Comparison of ENCODE assay signal across 8 cellular contexts in the genomic region with DNA sequence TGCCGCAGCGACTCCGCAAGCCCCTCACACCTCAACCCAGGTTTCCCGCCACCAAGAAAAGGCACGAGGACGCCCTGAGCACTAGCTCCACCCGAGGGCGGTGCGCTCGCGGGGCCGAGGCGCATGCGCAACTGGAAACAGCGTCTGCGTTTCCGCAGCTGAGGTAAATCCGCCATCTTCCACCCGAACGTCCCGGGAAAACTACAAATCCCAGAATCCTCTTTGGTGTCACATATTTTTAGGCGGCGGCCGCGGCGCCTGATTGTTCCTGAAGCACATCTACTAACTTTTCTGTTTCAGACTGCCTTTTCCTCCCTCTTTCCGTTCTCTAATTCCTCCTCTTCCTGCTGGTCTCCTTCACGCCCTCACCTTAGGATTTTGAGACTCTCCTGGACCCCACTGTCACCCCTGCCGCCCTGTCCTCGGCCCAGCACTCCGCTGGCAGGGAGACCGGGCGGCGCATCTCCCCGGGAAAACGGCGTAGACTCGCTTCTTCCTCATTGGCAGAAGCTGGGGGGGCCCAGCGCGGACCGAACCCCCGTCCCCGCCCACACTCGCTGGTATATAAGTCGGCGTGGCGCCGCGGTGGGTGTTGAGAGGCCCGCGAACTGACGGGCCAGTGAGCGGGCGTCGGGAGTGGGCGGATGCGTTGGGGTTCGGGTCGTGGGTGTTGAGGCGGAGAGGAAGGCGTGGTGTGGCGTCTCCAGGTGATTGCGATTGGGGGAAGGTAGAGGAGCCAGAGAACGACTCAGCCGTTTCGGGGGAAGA. TPM values are rescaled to one million over a fixed set of nuclear protein-coding genes. Genes with fewer than 3 reads are reported as not detected.
DNase-seq lines count a peak whose midpoint lies in the region; ATAC-seq, FAIRE-seq and TF ChIP-seq lines count a peak whose summit lies in the region.

A gene with protein sequence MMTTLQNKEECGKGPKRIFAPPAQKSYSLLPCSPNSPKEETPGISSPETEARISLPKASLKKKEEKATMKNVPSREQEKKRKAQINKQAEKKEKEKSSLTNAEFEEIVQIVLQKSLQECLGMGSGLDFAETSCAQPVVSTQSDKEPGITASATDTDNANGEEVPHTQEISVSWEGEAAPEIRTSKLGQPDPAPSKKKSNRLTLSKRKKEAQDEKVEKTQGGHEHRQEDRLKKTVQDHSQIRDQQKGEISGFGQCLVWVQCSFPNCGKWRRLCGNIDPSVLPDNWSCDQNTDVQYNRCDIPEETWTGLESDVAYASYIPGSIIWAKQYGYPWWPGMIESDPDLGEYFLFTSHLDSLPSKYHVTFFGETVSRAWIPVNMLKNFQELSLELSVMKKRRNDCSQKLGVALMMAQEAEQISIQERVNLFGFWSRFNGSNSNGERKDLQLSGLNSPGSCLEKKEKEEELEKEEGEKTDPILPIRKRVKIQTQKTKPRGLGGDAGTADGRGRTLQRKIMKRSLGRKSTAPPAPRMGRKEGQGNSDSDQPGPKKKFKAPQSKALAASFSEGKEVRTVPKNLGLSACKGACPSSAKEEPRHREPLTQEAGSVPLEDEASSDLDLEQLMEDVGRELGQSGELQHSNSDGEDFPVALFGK (minus strand): TSS at position 505 of the 768 bp plus-strand sequence. CDS start 8,054 bp downstream, outside the sequence.

- H3K4me1 ChIP-seq in HepG2 (ENCODE audit: insufficient read depth, low read length), result peaks cover 37% of the 10 kb centered on the region

- no peaks in the 10 kb centered on the region; the same call in 1 of the 2 replicates for H4K20me1 ChIP-seq in HepG2 (ENCODE audit: insufficient read depth, low read length)

- BruUV-seq in HepG2 (replicated peaks; lab: Mats Ljungman, UMichigan), result TSS peak; percentile 78

- TF ChIP-seq POLR2A in HepG2 (IDR thresholded peaks at IDR 0.05; ENCODE audit: insufficient read depth in 1 of 2, low read depth in 2 of 2, low read length in 2 of 2), result peak in 1 of 2 experiments; percentile 98; a peak in 2 of 4 replicates

- FAIRE-seq in HepG2 (lab: Jason Lieb, UNC), result peak; percentile 84

- peak within 1 kb of the TSS; percentile 98 for H3K9ac ChIP-seq in HepG2 (ENCODE audit: insufficient read depth, low read depth, low read length)

- H3K9me3 ChIP-seq in HepG2 (ENCODE audit: low read length), result no peaks in the 10 kb centered on the region

- TF ChIP-seq RAD21 in HepG2 (CRISPR knock-in tag; IDR thresholded peaks at IDR 0.05), result peak; percentile 15; the same call in 1 of the 2 replicates

- peak within 1 kb of the TSS; percentile 31 for H2AFZ ChIP-seq in HepG2 (ENCODE audit: low read length)

- H3K4me3 ChIP-seq in HepG2 (replicated peaks in 1 of 3; ENCODE audit: insufficient read depth in 1 of 3, low read depth in 2 of 3, low read length in 3 of 3), result peak within 1 kb of the TSS; percentile 75 to 87 (median 83)

- peak; percentile 25 for TF ChIP-seq CTCF in HepG2 (CRISPR knock-in tag; IDR thresholded peaks at IDR 0.05)

- TF ChIP-seq EP300 in HepG2 (IDR thresholded peaks at IDR 0.05; ENCODE audit: low read depth in 2 of 2, low read length in 2 of 2) (no peak; a peak in 1 of 4 replicates), HepG2 (CRISPR knock-in tag; IDR thresholded peaks at IDR 0.05; ENCODE audit: borderline replicate concordance) (peak; percentile 38)

- peak within 1 kb of the TSS; percentile 94 for H3K4me2 ChIP-seq in HepG2 (ENCODE audit: low read depth, low read length)

- CTCF ChIA-PET in HepG2 (lab: Yijun Ruan, JAX; ENCODE audit: low intra/inter-chr PET ratio, low total read pairs), result interaction anchor here (1.2 kb wide), 1 partner anchor 22 kb away, joined by 3 read pairs; no protein-coding TSS in a partner anchor

- no peaks in the 10 kb centered on the region; a peak in 1 of 5 replicates for H3K27me3 ChIP-seq in HepG2 (ENCODE audit: control insufficient read depth in 1 of 2, insufficient read depth in 2 of 2, low read length in 2 of 2)

- H3K36me3 ChIP-seq in HepG2 (replicated peaks in 1 of 2; ENCODE audit: control insufficient read depth in 1 of 2, insufficient read depth in 2 of 2, low read length in 2 of 2), result peaks cover 3 to 21% of the 10 kb centered on the region in 2 experiments; a peak in 4 of 5 replicates

- peaks cover 23% of the 10 kb centered on the region for H3K79me2 ChIP-seq in HepG2 (ENCODE audit: insufficient read depth, low read length)

- ATAC-seq in GM19395 (IDR thresholded peaks at IDR 0.05; ENCODE audit: unreplicated experiment), result peak; percentile 47
- peak; percentile 23 for ATAC-seq in HG03558 (IDR thresholded peaks at IDR 0.05; ENCODE audit: extremely low read depth, unreplicated experiment)
- ATAC-seq in HepG2, result peak; percentile 67

- H3K27ac ChIP-seq in HepG2 (ENCODE audit: extremely low read length, insufficient read depth, low read length), result peak within 1 kb of the TSS; percentile 98

- peak; percentile 85 to 99 (median 95) for DNase-seq in C1 segment of cervical spinal cord (lab: John Stamatoyannopoulos, UW)
- DNase-seq in NCI-H748 treated with DMSO at 0.1 percent for 48 hours (lab: John Stamatoyannopoulos, UW), result peak; percentile 88
- peak; percentile 98 for DNase-seq in activated CD4-positive, alpha-beta T cell treated with anti-CD3 and anti-CD28 coated beads, Interleukin-2, amount 50 U/mL, for 48 hours
- peak; percentile 96 for DNase-seq in dermis microvascular lymphatic vessel endothelial cell (ENCODE audit: low read depth in 2 of 2)
- peak; percentile 91 for DNase-seq in HepG2 (ENCODE audit: low spot score)
- peak; percentile 96 to 97 for DNase-seq in stimulated activated CD4-positive, alpha-beta T cell treated with anti-CD3 and anti-CD28 coated beads, Interleukin-2, amount 100 ng/mL, for 48 hours

- WGBS in HepG2 (ENCODE audit: low lambda C conversion rate), result under 1% methylated on average over 33 of the region's 66 CpGs

- intact Hi-C loops in HepG2 (cut with micrococcal nuclease; ENCODE audit: unreplicated experiment), result loop anchor here (2.0 kb wide), 1 partner anchor 16 kb away; no protein-coding TSS in a partner anchor

- POLR2A ChIA-PET in HepG2 (lab: Yijun Ruan, JAX), result interaction anchor here (0.6 to 4.8 kb wide), 47 partner anchors 8 to 774 kb away, joined by 3 to 199 read pairs (median 5); a partner anchor contains a TSS

- in situ Hi-C loops in HepG2 (cut with HindIII; ENCODE audit: extremely low pct_ligation_motif_present, low pct_unique_long_range_greater_than_20kb), result no loop called here

TF ChIP-seq in HepG2, 621 proteins besides CTCF, POLR2A, EP300 and RAD21 (continues in another document):
- TF ChIP-seq CCAR2 (optimal IDR thresholded peaks at IDR 0.05; ENCODE audit: low read depth, low read length) (no peak), ISX (CRISPR knock-in tag; conservative IDR thresholded peaks at IDR 0.05) (peak; percentile 92; the same call in 1 of the 2 replicates)
- TF ChIP-seq, protein P1, sequence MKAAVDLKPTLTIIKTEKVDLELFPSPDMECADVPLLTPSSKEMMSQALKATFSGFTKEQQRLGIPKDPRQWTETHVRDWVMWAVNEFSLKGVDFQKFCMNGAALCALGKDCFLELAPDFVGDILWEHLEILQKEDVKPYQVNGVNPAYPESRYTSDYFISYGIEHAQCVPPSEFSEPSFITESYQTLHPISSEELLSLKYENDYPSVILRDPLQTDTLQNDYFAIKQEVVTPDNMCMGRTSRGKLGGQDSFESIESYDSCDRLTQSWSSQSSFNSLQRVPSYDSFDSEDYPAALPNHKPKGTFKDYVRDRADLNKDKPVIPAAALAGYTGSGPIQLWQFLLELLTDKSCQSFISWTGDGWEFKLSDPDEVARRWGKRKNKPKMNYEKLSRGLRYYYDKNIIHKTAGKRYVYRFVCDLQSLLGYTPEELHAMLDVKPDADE (CRISPR knock-in tag; IDR thresholded peaks at IDR 0.05), result peak; percentile 26; the same call in 1 of the 2 replicates

RNA-seq across cellular contexts. Expression of the gene that starts here (rescaled TPM):
- total RNA-seq in dermis microvascular lymphatic vessel endothelial cell (0.76 and 0.77 TPM in 2 replicates), HepG2 (2016; rRNA removed; fragmentation: Illumina TruSeq; extraction: Trizol) (2.5 and 2.6 TPM in 2 replicates)
- 2.1 and 2.2 TPM in 2 replicates for total RNA-seq in HepG2 (2016; cell fraction: cytosol; rRNA removed; fragmentation: Illumina TruSeq; extraction: Trizol; ENCODE audit: low read depth)
- total RNA-seq in HepG2 (2016; cell fraction: insoluble cytoplasmic fraction; rRNA removed; fragmentation: Illumina TruSeq; extraction: Trizol), result 1.8 and 1.9 TPM in 2 replicates
- 2.5 and 3.9 TPM in 2 replicates for total RNA-seq in HepG2 (2016; cell fraction: membrane; rRNA removed; fragmentation: Illumina TruSeq; extraction: Trizol)
- 1.5 and 2.4 TPM in 2 replicates for total RNA-seq in HepG2 (2016; cell fraction: nucleus; rRNA removed; fragmentation: Illumina TruSeq; extraction: Trizol)
- 1.6 and 2.4 TPM in 2 replicates for polyA plus RNA-seq in HepG2 (2011; rRNA removed)
- polyA plus RNA-seq in HepG2 (2011; cell fraction: cytosol; rRNA removed), result 1.1 and 1.3 TPM in 2 replicates
- 4.8 and 5.3 TPM in 2 replicates for polyA plus RNA-seq in HepG2 (2011; cell fraction: nucleus; rRNA removed)
- polyA plus RNA-seq in HepG2 (2012), result 1.8 and 2.3 TPM in 2 replicates
- polyA plus RNA-seq in HepG2 (2016; cell fraction: cytosol; fragmentation: Illumina TruSeq; extraction: Trizol; ENCODE audit: low read depth), result 1.4 and 2.2 TPM in 2 replicates
- polyA plus RNA-seq in HepG2 (2016; cell fraction: insoluble cytoplasmic fraction; fragmentation: Illumina TruSeq; extraction: Trizol; ENCODE audit: low read depth), result 2.0 and 2.9 TPM in 2 replicates
- polyA plus RNA-seq in HepG2 (2016; cell fraction: membrane; fragmentation: Illumina TruSeq; extraction: Trizol; ENCODE audit: low read depth), result 1.8 and 2.6 TPM in 2 replicates
- 5.2 and 6.5 TPM in 2 replicates for polyA plus RNA-seq in HepG2 (2016; cell fraction: nucleus; fragmentation: Illumina TruSeq; extraction: Trizol; ENCODE audit: insufficient read depth, low read depth)
- 0.28 and 1.5 TPM in 2 replicates for polyA minus RNA-seq in HepG2 (2011; rRNA and poly(A)+ RNA removed; ENCODE audit: low replicate concordance)
- 0.49 and 1.1 TPM in 2 replicates for polyA minus RNA-seq in HepG2 (2011; cell fraction: cytosol; rRNA and poly(A)+ RNA removed)
- 1.7 and 3.3 TPM in 2 replicates for polyA minus RNA-seq in HepG2 (2011; cell fraction: nucleus; rRNA and poly(A)+ RNA removed)

Comparison
In these comparisons a context has a peak if more than half of its experiments do, and no peak if none do; other contexts are left out.
1. Peak in every context shown above with its lines: DNase-seq, ATAC-seq, H3K4me3 ChIP-seq and H3K27ac ChIP-seq.
2. Peak in DNase-seq in dermis microvascular lymphatic vessel endothelial cell; RNA of the gene not detected or under 1 TPM.